ENCODE assay signal across 12 cellular contexts in the genomic region with DNA sequence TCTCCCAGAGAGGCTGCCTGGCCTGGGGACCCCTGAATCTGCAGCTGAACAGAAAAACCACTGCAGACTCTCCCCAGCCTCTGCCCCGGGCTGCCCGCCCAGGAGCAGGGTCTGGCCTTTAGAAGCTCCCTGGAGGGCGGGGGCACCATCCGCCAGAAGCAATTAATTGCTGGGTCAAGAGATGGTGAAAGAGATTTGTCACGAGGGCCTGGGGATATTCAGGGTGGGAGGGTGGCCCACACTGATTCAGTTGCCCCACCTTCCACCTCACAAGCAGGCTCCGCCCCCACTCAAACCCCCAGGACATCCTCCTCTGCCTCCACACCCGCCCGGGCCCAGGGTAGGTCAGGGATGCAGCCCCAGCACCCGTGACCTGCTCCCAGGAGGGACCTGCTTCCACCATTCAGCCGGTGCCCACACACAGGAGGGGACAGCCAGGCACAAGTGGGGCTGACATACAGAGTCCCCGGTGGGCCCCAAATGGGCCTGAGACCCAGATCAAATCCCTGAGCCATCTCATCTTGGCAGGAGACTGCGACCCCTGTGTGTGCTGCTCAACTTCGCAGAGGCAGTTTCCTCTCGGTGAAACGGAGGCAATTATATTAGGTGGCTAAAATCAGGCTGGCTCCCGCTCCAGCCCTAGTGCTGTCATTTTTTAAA. TPM values are rescaled to one million over a fixed set of nuclear protein-coding genes. Genes with fewer than 3 reads are reported as not detected.
DNase-seq lines count a peak whose midpoint lies in the region; TF ChIP-seq lines count a peak whose summit lies in the region.
"Had no signal": no experiment of that assay in that cellular context is flagged by ENCODE, and none has a peak within 500 bp of the region (broad histone marks: within the 10 kb centered on the region; RNA-seq: fewer than 3 reads in every experiment).

No MANE protein-coding gene starts in this region.

- no peaks in the 10 kb centered on the region for H3K27me3 ChIP-seq in spleen (replicated peaks in 1 of 7)
- H3K27me3 ChIP-seq: uterus had no signal

- peaks cover 29 to 36% of the 10 kb centered on the region in 2 donors for H3K4me1 Mint-ChIP-seq in immature natural killer cell

- H3K4me3 ChIP-seq in OCI-LY7 (ENCODE audit: low read depth, low read length, poor library complexity, severe bottlenecking) (peak overlapping the region; percentile 49), fibroblast of villous mesenchyme (ENCODE audit: low read depth, low read length) (no peak overlapping the region), spleen (peak overlapping the region in 1 of 8 donors; percentile 32)
- H3K4me3 ChIP-seq: A549, HAP-1 had no signal

- peaks cover 0 to 4% (median 0%) of the 10 kb centered on the region in 3 donors for H3K27me3 Mint-ChIP-seq in immature natural killer cell (ENCODE audit: low read depth in 3 of 3)

- H3K79me2 ChIP-seq in OCI-LY7 (ENCODE audit: insufficient read depth, low read depth, low read length), result peaks cover 15% of the 10 kb centered on the region

- H3K9me3 ChIP-seq in OCI-LY7 (ENCODE audit: low read length) (no peaks in the 10 kb centered on the region), spleen (no peaks in the 10 kb centered on the region)
- H3K9me3 ChIP-seq: A549, HAP-1, uterus had no signal

- H3K4me2 ChIP-seq in OCI-LY7 (ENCODE audit: low read length), result peak overlapping the region; percentile 71
- H3K4me2 ChIP-seq: A549 had no signal

- in situ Hi-C loops in GM13977 (cut with MboI; ENCODE audit: low pct_unique_long_range_greater_than_20kb, low sequenced_read_pairs, unreplicated experiment), result no loop called here

- WGBS in spleen, 5 donors, result 46 to 68% (median 60%) methylated on average over 13 to 16 of the region's 16 CpGs

- CTCF ChIA-PET in OCI-LY7 (lab: Charles Lee; ENCODE audit: unreplicated experiment), result no interaction called here

- H3K27ac Mint-ChIP-seq in immature natural killer cell, result peak overlapping the region in 2 of 6 donors; percentile 10 to 17

- no peak overlapping the region for H2AFZ ChIP-seq in OCI-LY7 (ENCODE audit: low read length)

- H3K9me2 ChIP-seq in OCI-LY7 (ENCODE audit: insufficient read depth, low read length), result no peaks in the 10 kb centered on the region

- peak overlapping the region; percentile 52 for H3K27ac ChIP-seq in OCI-LY7 (ENCODE audit: low read depth, low read length, poor library complexity, severe bottlenecking)
- H3K27ac ChIP-seq in spleen, result peak overlapping the region in 2 of 8 donors; percentile 56 to 70

- H3K4me1 ChIP-seq in OCI-LY7 (ENCODE audit: insufficient read depth, low read length, poor library complexity, severe bottlenecking), result peaks cover 36% of the 10 kb centered on the region
- peaks cover 47 to 84% (median 78%) of the 10 kb centered on the region in 6 donors for H3K4me1 ChIP-seq in spleen

- H3K9me3 Mint-ChIP-seq in immature natural killer cell, result no peaks in the 10 kb centered on the region

- H3K4me3 Mint-ChIP-seq in immature natural killer cell, result no peak overlapping the region

- no peak for TF ChIP-seq POLR2A in spleen (IDR thresholded peaks at IDR 0.05)

- H3K36me3 Mint-ChIP-seq in immature natural killer cell, result no peaks in the 10 kb centered on the region

- DNase-seq in NCI-H748 (lab: John Stamatoyannopoulos, UW; ENCODE audit: unreplicated experiment) (peak; percentile 54), NCI-H748 treated with DMSO at 0.1 percent for 48 hours (lab: John Stamatoyannopoulos, UW) (no peak), OCI-LY7 (ENCODE audit: low spot score) (no peak), fibroblast of villous mesenchyme (ENCODE audit: low read depth) (peak; percentile 62), spleen (peak; percentile 78), immature natural killer cell (no peak), NCI-H1092 treated with DMSO at 0.1 percent for 48 hours (lab: John Stamatoyannopoulos, UW) (no peak), GM13977 (ENCODE audit: low spot score) (no peak)
- DNase-seq: Kasumi-1, uterus had no signal

- POLR2A ChIA-PET in OCI-LY7 (lab: Charles Lee), result no interaction called here

- peaks cover 4% of the 10 kb centered on the region; the same call in 1 of the 2 replicates for H4K20me1 ChIP-seq in OCI-LY7 (ENCODE audit: insufficient read depth, low read length)

- H3K36me3 ChIP-seq in OCI-LY7 (ENCODE audit: insufficient read depth, low read length) (peaks cover 7% of the 10 kb centered on the region; the same call in 1 of the 2 replicates), spleen (peaks cover 0 to 7% (median 0%) of the 10 kb centered on the region in 6 donors)
- H3K36me3 ChIP-seq: HAP-1, uterus had no signal

- no TSS peak for BruUV-seq in OCI-LY7 (replicated peaks; lab: Mats Ljungman, UMichigan)

- intact Hi-C loops in OCI-LY7 (cut with micrococcal nuclease; ENCODE audit: unreplicated experiment) (no loop called here), spleen (cut with DNase I; ENCODE audit: low total_unique reads) (no loop called here)

- TF ChIP-seq CTCF in OCI-LY7 (conservative IDR thresholded peaks at IDR 0.05; ENCODE audit: low read length) (no peak), fibroblast of villous mesenchyme (IDR thresholded peaks at IDR 0.05; ENCODE audit: insufficient read depth, low read depth, low read length) (no peak), spleen (IDR thresholded peaks at IDR 0.05 in 8 of 11, conservative IDR thresholded peaks at IDR 0.05 in 3 of 11) (no peak), GM13977 (IDR thresholded peaks at IDR 0.05; ENCODE audit: extremely low read depth, insufficient read depth, missing control alignments) (no peak)

RNA-seq across cellular contexts. Expression of a gene that starts 23.0 kb away (rescaled TPM):
- 22.7 and 30.2 TPM in 2 replicates for total RNA-seq in OCI-LY7 (2014; rRNA removed; shearing (Covaris generic))
- total RNA-seq in OCI-LY7 (2022), result 154 and 159 TPM in 2 replicates
- 77.3 and 86.8 TPM in 2 replicates for total RNA-seq in fibroblast of villous mesenchyme
- 100 to 1,000 TPM; 145 to 236 (median 174) TPM for total RNA-seq in spleen
- 10 to 100 TPM; 13.2 to 60.6 (median 17.2) TPM for polyA plus RNA-seq in spleen
- 10 to 100 TPM in 1 of 3 donors, 1 to 10 TPM in 2; 1.6 to 10.2 (median 2.1) TPM for polyA plus RNA-seq in immature natural killer cell

Comparison
In these comparisons a context has a peak if more than half of its experiments do, and no peak if none do; other contexts are left out.
1. DNase-seq: peak in NCI-H748 (single experiment), fibroblast of villous mesenchyme (single experiment) and spleen (single experiment); none in NCI-H748 treated with DMSO at 0.1 percent for 48 hours (single experiment), OCI-LY7 (single experiment), immature natural killer cell (0 of 3), NCI-H1092 treated with DMSO at 0.1 percent for 48 hours (single experiment) and GM13977 (single experiment).